35 cellular contexts compared by ENCODE assay signal in the genomic region with DNA sequence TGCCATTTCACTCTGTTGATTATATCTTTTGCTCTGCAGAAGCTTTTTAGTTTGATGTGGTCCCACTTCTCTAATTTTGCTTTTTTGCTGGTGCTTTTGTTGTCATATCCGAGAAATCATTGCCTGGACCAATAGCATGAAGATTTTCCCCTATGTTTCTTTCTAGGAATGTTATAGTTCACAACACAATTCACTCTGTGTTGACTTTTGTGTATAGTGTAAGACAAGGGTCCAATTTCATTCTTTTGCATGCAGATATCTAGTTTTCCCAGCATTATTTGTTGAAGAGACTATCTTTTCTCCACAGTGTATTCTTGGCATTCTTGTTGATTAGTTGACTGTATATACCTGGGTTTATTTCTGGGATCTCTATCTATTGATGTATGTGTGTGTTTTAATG. TPM values are rescaled to one million over a fixed set of nuclear protein-coding genes. Genes with fewer than 3 reads are reported as not detected.
"Had no signal": no experiment of that assay in that cellular context is flagged by ENCODE, and none has a peak within 500 bp of the region (broad histone marks: within the 10 kb centered on the region; RNA-seq: fewer than 3 reads in every experiment).

No MANE protein-coding gene starts in this region.

- H3K4me3 ChIP-seq: adrenal gland, ascending aorta, body of pancreas, breast epithelium, cardiac muscle cell had no signal

- H3K9me3 ChIP-seq: adrenal gland, body of pancreas had no signal

- H3K27ac ChIP-seq: adrenal gland, ascending aorta, body of pancreas, brain microvascular endothelial cell, breast epithelium, cardiac muscle cell had no signal

- ATAC-seq: activated naive CD4-positive, alpha-beta T cell treated with anti-CD3 and anti-CD28 coated beads, Interleukin-2, amount 50 U/mL, for 72 hours; activated naive CD8-positive, alpha-beta T cell treated with anti-CD3 and anti-CD28 coated beads, Interleukin-2, amount 50 U/mL, for 24 hours; activated T-cell treated with anti-CD3 and anti-CD28 coated beads, Interleukin-2, amount 50 U/mL, for 4 hours; activated T-cell treated with anti-CD3 and anti-CD28 coated beads, Interleukin-2, amount 50 U/mL, for 72 hours; activated T-helper 17 cell treated with anti-CD3 and anti-CD28 coated beads, Interleukin-2, amount 50 U/mL, for 72 hours; body of pancreas had no signal

- FAIRE-seq: astrocyte, bronchial epithelial cell had no signal

- H3K36me3 ChIP-seq: adrenal gland, ascending aorta, brain microvascular endothelial cell, breast epithelium, cardiac muscle cell had no signal

- DNase-seq: activated effector memory CD4-positive, alpha-beta T cell treated with anti-CD3 and anti-CD28 coated beads, Interleukin-2, amount 50 U/mL, for 16 hours; activated effector memory CD4-positive, alpha-beta T cell treated with Interleukin-2 at 50 U/mL for 16 hours; activated gamma-delta T cell; activated gamma-delta T cell treated with Interleukin-2 at 50 U/mL for 16 hours; activated naive CD4-positive, alpha-beta T cell; activated naive CD4-positive, alpha-beta T cell treated with anti-CD3 and anti-CD28 coated beads for 36 hours; activated naive CD4-positive, alpha-beta T cell treated with anti-CD3 and anti-CD28 coated beads, Interleukin-2, amount 10 ng/mL, durations not matched to agents 7 days and 5 days; activated naive CD4-positive, alpha-beta T cell treated with anti-CD3 and anti-CD28 coated beads, Interleukin-2, amount 50 U/mL, for 16 hours; activated naive CD4-positive, alpha-beta T cell treated with Interleukin-2 at 50 U/mL for 16 hours; activated naive CD8-positive, alpha-beta T cell treated with anti-CD3 and anti-CD28 coated beads for 36 hours; activated naive CD8-positive, alpha-beta T cell treated with anti-CD3 and anti-CD28 coated beads, Interleukin-2, amount 10 ng/mL, durations not matched to agents 7 days and 5 days; activated naive CD8-positive, alpha-beta T cell treated with anti-CD3 and anti-CD28 coated beads, Interleukin-2, amount 50 U/mL, for 24 hours; activated T-cell treated with anti-CD3 and anti-CD28 coated beads, Interleukin-2, amount 50 U/mL, for 1 hour; activated T-cell treated with anti-CD3 and anti-CD28 coated beads, Interleukin-2, amount 50 U/mL, for 24 hours; activated T-cell treated with anti-CD3 and anti-CD28 coated beads, Interleukin-2, amount 50 U/mL, for 4 hours; activated T-cell treated with anti-CD3 and anti-CD28 coated beads, Interleukin-2, amount 50 U/mL, for 48 hours; activated T-cell treated with anti-CD3 and anti-CD28 coated beads, Interleukin-2, amount 50 U/mL, for 72 hours; adrenal gland; amniotic stem cell; amygdala; anterior cingulate cortex; aorta; body of pancreas; brain microvascular endothelial cell; caudate nucleus; central memory CD4-positive, alpha-beta T cell; cerebellar nuclear complex had no signal

- H3K27me3 ChIP-seq: adrenal gland, ascending aorta, body of pancreas, brain microvascular endothelial cell, breast epithelium, cardiac muscle cell had no signal

- H3K4me1 ChIP-seq: adrenal gland, ascending aorta, body of pancreas, breast epithelium had no signal

RNA-seq across cellular contexts. Expression of gene CPE, which starts 8.3 kb away (rescaled TPM):
- total RNA-seq: activated naive CD4-positive, alpha-beta T cell treated with anti-CD3 and anti-CD28 coated beads, Interleukin-2, amount 50 U/mL, for 72 hours; activated naive CD8-positive, alpha-beta T cell treated with anti-CD3 and anti-CD28 coated beads for 36 hours; activated naive CD8-positive, alpha-beta T cell treated with anti-CD3 and anti-CD28 coated beads, Interleukin-2, amount 10 ng/mL, durations not matched to agents 7 days and 5 days; activated T-cell treated with anti-CD3 and anti-CD28 coated beads, Interleukin-2, amount 50 U/mL, for 72 hours; activated T-helper 1 cell treated with anti-CD3 and anti-CD28 coated beads, Interleukin-12 subunit alpha, Interleukin-12 subunit beta, Interleukin-2, Interleukin-4 antibody, amounts not matched to agents 30 ng/mL and 10 ng/mL and 1 ng/mL, durations not matched to agents 14 hours and 24 hours and 36 hours; activated T-helper 17 cell treated with anti-CD3 and anti-CD28 coated beads, Interleukin-2, amount 50 U/mL, for 72 hours had no signal
